ENCODE assay signal across 35 cellular contexts in the genomic region with DNA sequence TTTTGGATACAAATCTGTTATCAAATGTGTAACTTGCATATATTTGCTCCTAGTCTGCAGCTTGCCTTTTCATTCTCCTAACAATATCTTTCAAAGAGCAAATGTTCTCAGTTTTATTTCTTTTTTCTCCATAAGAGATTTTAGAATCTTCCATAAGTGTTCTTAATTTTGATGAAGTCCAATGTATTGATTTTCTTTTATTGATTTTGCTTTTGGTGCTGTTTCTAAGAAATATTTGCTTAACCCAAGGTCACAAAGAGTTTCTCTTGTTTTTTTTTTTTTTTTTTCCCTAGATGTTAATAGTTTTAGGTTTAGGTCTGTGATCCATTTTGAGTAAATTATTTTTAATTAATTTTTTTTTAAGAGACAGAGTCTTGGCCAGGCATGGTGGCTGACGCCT.
"Had no signal": no experiment of that assay in that cellular context is flagged by ENCODE, and none has a peak within 500 bp of the region (broad histone marks: within the 10 kb centered on the region; RNA-seq: fewer than 3 reads in every experiment).

No MANE protein-coding gene starts in this region.

- FAIRE-seq: astrocyte, bronchial epithelial cell had no signal

- H3K9me3 ChIP-seq: adrenal gland, ascending aorta, body of pancreas, breast epithelium had no signal

- H3K27ac ChIP-seq: adrenal gland, ascending aorta, body of pancreas, brain microvascular endothelial cell, breast epithelium, cardiac muscle cell had no signal

- H3K27me3 ChIP-seq: adrenal gland, ascending aorta, body of pancreas, brain microvascular endothelial cell, breast epithelium, cardiac muscle cell had no signal

- H3K36me3 ChIP-seq: adrenal gland, ascending aorta, brain microvascular endothelial cell, breast epithelium, cardiac muscle cell had no signal

- ATAC-seq: activated naive CD4-positive, alpha-beta T cell treated with anti-CD3 and anti-CD28 coated beads, Interleukin-2, amount 50 U/mL, for 72 hours; activated naive CD8-positive, alpha-beta T cell treated with anti-CD3 and anti-CD28 coated beads, Interleukin-2, amount 50 U/mL, for 24 hours; activated T-cell treated with anti-CD3 and anti-CD28 coated beads, Interleukin-2, amount 50 U/mL, for 4 hours; activated T-cell treated with anti-CD3 and anti-CD28 coated beads, Interleukin-2, amount 50 U/mL, for 72 hours; activated T-helper 17 cell treated with anti-CD3 and anti-CD28 coated beads, Interleukin-2, amount 50 U/mL, for 72 hours; body of pancreas had no signal

- DNase-seq: activated effector memory CD4-positive, alpha-beta T cell treated with anti-CD3 and anti-CD28 coated beads, Interleukin-2, amount 50 U/mL, for 16 hours; activated effector memory CD4-positive, alpha-beta T cell treated with Interleukin-2 at 50 U/mL for 16 hours; activated gamma-delta T cell; activated gamma-delta T cell treated with Interleukin-2 at 50 U/mL for 16 hours; activated naive CD4-positive, alpha-beta T cell; activated naive CD4-positive, alpha-beta T cell treated with anti-CD3 and anti-CD28 coated beads for 36 hours; activated naive CD4-positive, alpha-beta T cell treated with anti-CD3 and anti-CD28 coated beads, Interleukin-2, amount 10 ng/mL, durations not matched to agents 7 days and 5 days; activated naive CD4-positive, alpha-beta T cell treated with anti-CD3 and anti-CD28 coated beads, Interleukin-2, amount 50 U/mL, for 16 hours; activated naive CD4-positive, alpha-beta T cell treated with Interleukin-2 at 50 U/mL for 16 hours; activated naive CD8-positive, alpha-beta T cell treated with anti-CD3 and anti-CD28 coated beads for 36 hours; activated naive CD8-positive, alpha-beta T cell treated with anti-CD3 and anti-CD28 coated beads, Interleukin-2, amount 10 ng/mL, durations not matched to agents 7 days and 5 days; activated naive CD8-positive, alpha-beta T cell treated with anti-CD3 and anti-CD28 coated beads, Interleukin-2, amount 50 U/mL, for 24 hours; activated T-cell treated with anti-CD3 and anti-CD28 coated beads for 4 hours; activated T-cell treated with anti-CD3 and anti-CD28 coated beads, Interleukin-2, amount 50 U/mL, for 1 hour; activated T-cell treated with anti-CD3 and anti-CD28 coated beads, Interleukin-2, amount 50 U/mL, for 24 hours; activated T-cell treated with anti-CD3 and anti-CD28 coated beads, Interleukin-2, amount 50 U/mL, for 4 hours; activated T-cell treated with anti-CD3 and anti-CD28 coated beads, Interleukin-2, amount 50 U/mL, for 48 hours; activated T-cell treated with anti-CD3 and anti-CD28 coated beads, Interleukin-2, amount 50 U/mL, for 72 hours; adrenal gland; amniotic stem cell; amygdala; anterior cingulate cortex; aorta; body of pancreas; brain microvascular endothelial cell; caudate nucleus; central memory CD4-positive, alpha-beta T cell; cerebellar nuclear complex had no signal

- H3K4me3 ChIP-seq: adrenal gland, ascending aorta, body of pancreas, breast epithelium, cardiac muscle cell had no signal

- H3K4me1 ChIP-seq: adrenal gland, ascending aorta, body of pancreas, breast epithelium had no signal
